8 cellular contexts compared by ENCODE assay signal in the genomic region with DNA sequence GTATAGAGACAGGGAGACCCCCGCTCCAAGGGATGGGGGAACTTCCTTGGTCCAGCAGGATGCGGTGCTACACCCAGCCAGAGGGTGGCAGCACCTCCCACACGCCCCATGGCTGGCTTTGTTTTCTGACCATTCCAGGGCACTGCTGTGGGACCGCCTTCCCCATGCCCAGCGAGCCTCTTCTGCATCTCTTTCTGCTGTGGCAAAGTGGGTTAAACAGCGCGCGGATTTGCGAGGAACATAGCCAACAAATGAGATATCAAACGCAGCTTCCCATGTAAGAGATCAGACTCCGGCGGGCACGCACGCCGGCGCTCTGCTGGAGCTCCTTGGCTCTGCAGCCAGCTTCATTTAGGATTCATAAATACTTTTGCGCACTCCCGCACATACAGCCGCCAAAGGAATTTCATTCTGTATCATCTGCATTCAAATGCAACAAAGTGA.
A peak's percentile ranks its signal among the peaks of the same experiment; 100 is the strongest.
DNase-seq lines count a peak whose midpoint lies in the region; ATAC-seq and TF ChIP-seq lines count a peak whose summit lies in the region.
"Had no signal": no experiment of that assay in that cellular context is flagged by ENCODE, and none has a peak within 500 bp of the region (broad histone marks: within the 10 kb centered on the region; RNA-seq: fewer than 3 reads in every experiment).

No MANE protein-coding gene starts in this region.

- no peaks in the 10 kb centered on the region for H3K27me3 ChIP-seq in foreskin keratinocyte

- no peak overlapping the region for H3K4me3 Mint-ChIP-seq in stimulated activated naive B cell treated with anti-CD40 and anti-IgM and Interleukin-4, amounts not matched to agents 10 μg/mL and 1 μg/mL and 100 μg/mL, for 72 hours
- H3K4me3 Mint-ChIP-seq: naive B cell had no signal

- peak overlapping the region; percentile 17 for H3K4me3 ChIP-seq in retinal pigment epithelial cell (ENCODE audit: low read length)

- TF ChIP-seq CTCF in foreskin keratinocyte (conservative IDR thresholded peaks at IDR 0.05) = peak; percentile 58
- peak; percentile 77 for TF ChIP-seq CTCF in retinal pigment epithelial cell (conservative IDR thresholded peaks at IDR 0.05; ENCODE audit: low read depth, low read length)

- peaks cover 0 to 8% of the 10 kb centered on the region in 2 donors for H3K27me3 Mint-ChIP-seq in stimulated activated naive B cell treated with anti-CD40 and anti-IgM and Interleukin-4, amounts not matched to agents 10 μg/mL and 1 μg/mL and 100 μg/mL, for 72 hours

- H3K4me1 Mint-ChIP-seq in stimulated activated naive B cell treated with anti-CD40 and anti-IgM and Interleukin-4, amounts not matched to agents 10 μg/mL and 1 μg/mL and 100 μg/mL, for 72 hours = no peaks in the 10 kb centered on the region
- H3K4me1 Mint-ChIP-seq: naive B cell had no signal

- no peak overlapping the region for H3K27ac ChIP-seq in foreskin keratinocyte

- H3K27ac Mint-ChIP-seq in stimulated activated naive B cell treated with anti-CD40 and anti-IgM and Interleukin-4, amounts not matched to agents 10 μg/mL and 1 μg/mL and 100 μg/mL, for 72 hours = no peak overlapping the region

- ATAC-seq in GM19328 (IDR thresholded peaks at IDR 0.05; ENCODE audit: unreplicated experiment) (peak; percentile 57), foreskin keratinocyte (peak; percentile 52)
- ATAC-seq in stimulated activated naive B cell treated with anti-CD40 and anti-IgM and Interleukin-4, amounts not matched to agents 10 μg/mL and 1 μg/mL and 100 μg/mL, for 72 hours (replicated peaks) = no peak

- no peaks in the 10 kb centered on the region for H3K36me3 Mint-ChIP-seq in stimulated activated naive B cell treated with anti-CD40 and anti-IgM and Interleukin-4, amounts not matched to agents 10 μg/mL and 1 μg/mL and 100 μg/mL, for 72 hours
- H3K36me3 Mint-ChIP-seq: naive B cell had no signal

- H3K4me1 ChIP-seq in foreskin keratinocyte = no peaks in the 10 kb centered on the region

- peaks cover 0 to 2% of the 10 kb centered on the region in 2 donors for H3K9me3 Mint-ChIP-seq in stimulated activated naive B cell treated with anti-CD40 and anti-IgM and Interleukin-4, amounts not matched to agents 10 μg/mL and 1 μg/mL and 100 μg/mL, for 72 hours

- DNase-seq in NCI-H526 (lab: John Stamatoyannopoulos, UW) (peak; percentile 72 to 91), foreskin keratinocyte (no peak), retinal pigment epithelial cell (ENCODE audit: low read depth) (no peak), SHP77 (lab: John Stamatoyannopoulos, UW) (no peak), H4 (ENCODE audit: low spot score) (no peak)
- no peak for DNase-seq in stimulated activated naive B cell treated with anti-CD40 and anti-IgM and Interleukin-4, amounts not matched to agents 10 μg/mL and 1 μg/mL and 100 μg/mL, for 72 hours
- DNase-seq: naive B cell had no signal

Comparison
In these comparisons a context has a peak if more than half of its experiments do, and no peak if none do; other contexts are left out.
1. ATAC-seq: peak in GM19328 (single experiment) and foreskin keratinocyte (single experiment); none in stimulated activated naive B cell treated with anti-CD40 and anti-IgM and Interleukin-4, amounts not matched to agents 10 μg/mL and 1 μg/mL and 100 μg/mL, for 72 hours (0 of 2).
2. DNase-seq: peak in NCI-H526 (2 of 2); none in foreskin keratinocyte (0 of 2), retinal pigment epithelial cell (single experiment), SHP77 (0 of 2), stimulated activated naive B cell treated with anti-CD40 and anti-IgM and Interleukin-4, amounts not matched to agents 10 μg/mL and 1 μg/mL and 100 μg/mL, for 72 hours (single experiment) and H4 (single experiment).